8 cellular contexts compared by ENCODE assay signal in the genomic region with DNA sequence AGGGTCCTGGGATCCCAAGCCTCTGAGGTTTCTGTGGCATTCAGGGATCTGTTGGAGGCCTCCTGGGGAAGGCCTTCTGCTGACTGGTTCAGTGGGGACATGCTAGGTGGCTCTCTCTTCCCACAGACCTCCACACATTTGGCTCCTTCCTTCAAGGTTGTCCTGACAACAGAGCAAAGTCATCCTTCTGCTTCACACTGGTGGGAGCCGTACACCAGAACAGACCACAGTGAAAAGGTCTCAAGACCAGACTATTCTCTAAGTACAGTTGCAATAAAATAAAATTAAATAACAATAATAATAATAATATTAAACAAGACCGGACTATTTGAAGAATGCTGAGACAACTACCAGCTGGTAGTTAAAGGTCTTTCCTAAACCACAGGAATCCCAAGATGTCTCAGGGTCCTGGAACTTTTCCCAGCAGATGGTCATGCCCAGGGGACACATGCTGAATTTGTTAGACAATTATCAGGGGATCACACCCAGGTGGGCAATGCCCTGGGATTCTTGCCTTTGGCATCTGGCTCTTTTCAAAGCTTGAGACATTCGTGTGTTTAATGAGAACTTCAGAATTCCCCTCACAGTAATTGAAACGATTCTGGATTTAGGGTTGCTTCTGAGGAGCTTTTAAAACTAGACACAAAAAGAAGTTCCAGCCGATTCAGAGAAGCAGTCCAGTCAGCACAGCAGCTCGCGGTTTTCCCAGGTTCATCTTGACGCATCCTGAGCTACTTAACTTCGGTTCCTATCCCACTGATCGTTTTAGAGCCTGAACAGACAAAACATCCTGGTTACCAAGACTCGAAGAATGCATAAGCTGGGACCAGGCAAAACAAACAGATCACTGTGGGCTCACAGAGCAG. TPM values are rescaled to one million over a fixed set of nuclear protein-coding genes. Genes with fewer than 3 reads are reported as not detected.
DNase-seq lines count a peak whose midpoint lies in the region; ATAC-seq and TF ChIP-seq lines count a peak whose summit lies in the region.
"Had no signal": no experiment of that assay in that cellular context is flagged by ENCODE, and none has a peak within 500 bp of the region (broad histone marks: within the 10 kb centered on the region; RNA-seq: fewer than 3 reads in every experiment).

No MANE protein-coding gene starts in this region.

- BruUV-seq in HCT116 (replicated peaks; lab: Mats Ljungman, UMichigan) = no TSS peak

- no peaks in the 10 kb centered on the region for H3K79me2 ChIP-seq in HCT116 (ENCODE audit: insufficient read depth, low read length)

- no peak for TF ChIP-seq RAD21 in HCT116 (IDR thresholded peaks at IDR 0.05; ENCODE audit: low read depth)

- no peak for TF ChIP-seq CTCF in HCT116 (IDR thresholded peaks at IDR 0.05 in 2 of 3, conservative IDR thresholded peaks at IDR 0.05 in 1 of 3; ENCODE audit: borderline replicate concordance in 1 of 3, insufficient read depth in 1 of 3, low read depth in 2 of 3, low read length in 2 of 3)
- no peak for TF ChIP-seq CTCF in type B pancreatic cell (conservative IDR thresholded peaks at IDR 0.05)
- no peak for TF ChIP-seq CTCF in esophagus muscularis mucosa (IDR thresholded peaks at IDR 0.05)

- H3K27me3 ChIP-seq in HCT116 (ENCODE audit: insufficient read depth, low read length) = no peaks in the 10 kb centered on the region
- peaks cover 0 to 3% (median 0%) of the 10 kb centered on the region in 4 donors for H3K27me3 ChIP-seq in esophagus muscularis mucosa

- intact Hi-C loops in HCT116 (cut with micrococcal nuclease) (no loop called here), esophagus muscularis mucosa (cut with DNase I) (no loop called here)

- no peak for ATAC-seq in HCT116
- peak; percentile 80 for ATAC-seq in SK-N-SH treated with all-trans-retinoic acid at 6 μM for 48 hours
- ATAC-seq in GM18861 (IDR thresholded peaks at IDR 0.05; ENCODE audit: unreplicated experiment) = no peak

- H3K9me3 Mint-ChIP-seq in type B pancreatic cell = no peaks in the 10 kb centered on the region
- H3K9me3 Mint-ChIP-seq: activated T-helper 2 cell treated with anti-CD3 and anti-CD28 coated beads, Interferon-gamma antibody, Interleukin-2, Interleukin-4, amounts not matched to agents 10 μg/mL and 5 μg/mL and 100 μg/mL, durations not matched to agents 14 hours and 24 hours and 36 hours had no signal

- H3K36me3 ChIP-seq in HCT116 (ENCODE audit: control insufficient read depth in 1 of 2, insufficient read depth in 2 of 2, low read length in 2 of 2) (0 out of 4 replicates have a peak, but pooled peaks cover 0 to 7% of the 10 kb centered on the region in 2 experiments), esophagus muscularis mucosa (no peaks in the 10 kb centered on the region)

- H3K9me2 ChIP-seq in HCT116 (ENCODE audit: insufficient read depth) = no peaks in the 10 kb centered on the region

- TF ChIP-seq EP300 in esophagus muscularis mucosa (IDR thresholded peaks at IDR 0.05) = no peak

- RAD21 ChIA-PET in HCT116 (lab: Charles Lee; ENCODE audit: low non-redundant PET in 1 of 2, low total read pairs in 2 of 2, uncharacterized antibody in 2 of 2, unreplicated experiment in 2 of 2) = no interaction called here

- H4K20me1 ChIP-seq in HCT116 (ENCODE audit: insufficient read depth) = no peaks in the 10 kb centered on the region

- DNase-seq in HCT116 (ENCODE audit: low read depth, low spot score) (no peak), fibroblast of peridontal ligament (ENCODE audit: extremely low read depth) (peak; percentile 64), type B pancreatic cell (ENCODE audit: extremely low spot score, unreplicated experiment) (no peak), DMS114 treated with DMSO at 0.1 percent for 48 hours (lab: John Stamatoyannopoulos, UW; ENCODE audit: unreplicated experiment) (no peak), esophagus muscularis mucosa (ENCODE audit: extremely low spot score) (no peak)

- H3K27me3 Mint-ChIP-seq in type B pancreatic cell = no peaks in the 10 kb centered on the region

- no peak overlapping the region for H3K4me3 Mint-ChIP-seq in type B pancreatic cell

- no peaks in the 10 kb centered on the region for H3K4me1 Mint-ChIP-seq in type B pancreatic cell (ENCODE audit: unreplicated experiment)

- H3K27ac ChIP-seq in HCT116 (ENCODE audit: low read depth, low read length) (no peak overlapping the region), esophagus muscularis mucosa (replicated peaks in 1 of 4) (no peak overlapping the region)

- H2AFZ ChIP-seq in HCT116 (ENCODE audit: low read depth, low read length, poor library complexity, severe bottlenecking) = no peak overlapping the region

- TF ChIP-seq POLR2A in HCT116 (IDR thresholded peaks at IDR 0.05; ENCODE audit: borderline replicate concordance, extremely low read depth, insufficient read depth, insufficient read length) (no peak), esophagus muscularis mucosa (IDR thresholded peaks at IDR 0.05; ENCODE audit: low read depth) (no peak)

- H3K9me3 ChIP-seq in HCT116 (ENCODE audit: control insufficient read depth in 1 of 2, insufficient read depth in 1 of 2, low read depth in 1 of 2, low read length in 2 of 2) (no peaks in the 10 kb centered on the region), esophagus muscularis mucosa (no peaks in the 10 kb centered on the region)

- WGBS in esophagus muscularis mucosa = 70% methylated on average over 11 of the region's 11 CpGs

- POLR2A ChIA-PET in HCT116 (lab: Charles Lee) = no interaction called here

- peak overlapping the region; percentile 22; the same call in 1 of the 2 replicates for H3K4me2 ChIP-seq in HCT116 (ENCODE audit: low read length)

- no peaks in the 10 kb centered on the region for H3K36me3 Mint-ChIP-seq in type B pancreatic cell

- H3K4me1 ChIP-seq in HCT116 (ENCODE audit: control insufficient read depth in 1 of 2, insufficient read depth in 2 of 2, low read length in 2 of 2) = peaks cover 26 to 60% of the 10 kb centered on the region in 2 experiments
- no peaks in the 10 kb centered on the region for H3K4me1 ChIP-seq in esophagus muscularis mucosa

- H3K4me3 ChIP-seq in HCT116 (replicated peaks in 1 of 2; ENCODE audit: low read depth in 1 of 2, low read length in 2 of 2) (no peak overlapping the region), esophagus muscularis mucosa (no peak overlapping the region)

- peak overlapping the region; percentile 73 for H3K27ac Mint-ChIP-seq in type B pancreatic cell
- H3K27ac Mint-ChIP-seq: activated T-helper 2 cell treated with anti-CD3 and anti-CD28 coated beads, Interferon-gamma antibody, Interleukin-2, Interleukin-4, amounts not matched to agents 10 μg/mL and 5 μg/mL and 100 μg/mL, durations not matched to agents 14 hours and 24 hours and 36 hours had no signal

- CTCF ChIA-PET in HCT116 (lab: Charles Lee) = interaction anchor here (4.0 kb wide), 1 partner anchor 9 kb away, joined by 28 read pairs; no protein-coding TSS in a partner anchor

- H3K9ac ChIP-seq in HCT116 (ENCODE audit: low read length) = peak overlapping the region; percentile 7; the same call in 1 of the 2 replicates

TF ChIP-seq in HCT116, 20 proteins besides CTCF, POLR2A, EP300 and RAD21:
- no peak for TF ChIP-seq CBX3 (IDR thresholded peaks at IDR 0.05; ENCODE audit: low read depth)
- TF ChIP-seq EZH2 (IDR thresholded peaks at IDR 0.05) = no peak
- no peak for TF ChIP-seq SP1 (IDR thresholded peaks at IDR 0.05; ENCODE audit: low read depth)
- no peak for TF ChIP-seq ELF1 (IDR thresholded peaks at IDR 0.05; ENCODE audit: borderline replicate concordance, low read depth)
- no peak for TF ChIP-seq MAX (IDR thresholded peaks at IDR 0.05)

TF ChIP-seq in SK-N-SH treated with all-trans-retinoic acid at 6 μM for 48 hours, 23 proteins besides CTCF, POLR2A, EP300 and RAD21:
- no peak for TF ChIP-seq POU6F1 (CRISPR knock-in tag; IDR thresholded peaks at IDR 0.05; ENCODE audit: borderline replicate concordance, low read depth)
- 0 out of 2 replicates have a peak, but pooled peaks have one; percentile 18 for TF ChIP-seq TCF4 (CRISPR knock-in tag; IDR thresholded peaks at IDR 0.05; ENCODE audit: borderline replicate concordance)
- TF ChIP-seq PATZ1 (CRISPR knock-in tag; IDR thresholded peaks at IDR 0.05; ENCODE audit: borderline replicate concordance) = peak; percentile 42; the same call in 1 of the 2 replicates
- no peak for TF ChIP-seq RARB (CRISPR knock-in tag; IDR thresholded peaks at IDR 0.05)
- TF ChIP-seq ZNF8 (CRISPR knock-in tag; IDR thresholded peaks at IDR 0.05) = no peak
- peak; percentile 54 for TF ChIP-seq ISL1 (CRISPR knock-in tag; IDR thresholded peaks at IDR 0.05)

RNA-seq across cellular contexts. Expression of gene HTR1D, which starts 22.9 kb away (rescaled TPM):
- total RNA-seq in HCT116 (2021; ENCODE audit: unreplicated experiment) (3.5 TPM), type B pancreatic cell (ENCODE audit: low replicate concordance) (0.92 and 10.5 TPM in 2 replicates), esophagus muscularis mucosa (not detected)
- polyA plus RNA-seq in HCT116 (2012) = 2.9 and 3.4 TPM in 2 replicates
- total RNA-seq: activated T-helper 2 cell treated with anti-CD3 and anti-CD28 coated beads, Interferon-gamma antibody, Interleukin-2, Interleukin-4, amounts not matched to agents 10 μg/mL and 5 μg/mL and 100 μg/mL, durations not matched to agents 14 hours and 24 hours and 36 hours had no signal

RNA-seq across cellular contexts. Expression of gene LUZP1, which starts 25.7 kb away (rescaled TPM):
- 22.4 TPM for total RNA-seq in HCT116 (2021; ENCODE audit: unreplicated experiment)
- polyA plus RNA-seq in HCT116 (2012) = 9.2 and 10.2 TPM in 2 replicates
- 33.0 and 43.9 TPM in 2 replicates for total RNA-seq in type B pancreatic cell (ENCODE audit: low replicate concordance)
- 10 to 100 TPM; 23.4 to 34.4 (median 27.3) TPM for total RNA-seq in esophagus muscularis mucosa
